ENCODE assay signal across 8 cellular contexts in the genomic region with DNA sequence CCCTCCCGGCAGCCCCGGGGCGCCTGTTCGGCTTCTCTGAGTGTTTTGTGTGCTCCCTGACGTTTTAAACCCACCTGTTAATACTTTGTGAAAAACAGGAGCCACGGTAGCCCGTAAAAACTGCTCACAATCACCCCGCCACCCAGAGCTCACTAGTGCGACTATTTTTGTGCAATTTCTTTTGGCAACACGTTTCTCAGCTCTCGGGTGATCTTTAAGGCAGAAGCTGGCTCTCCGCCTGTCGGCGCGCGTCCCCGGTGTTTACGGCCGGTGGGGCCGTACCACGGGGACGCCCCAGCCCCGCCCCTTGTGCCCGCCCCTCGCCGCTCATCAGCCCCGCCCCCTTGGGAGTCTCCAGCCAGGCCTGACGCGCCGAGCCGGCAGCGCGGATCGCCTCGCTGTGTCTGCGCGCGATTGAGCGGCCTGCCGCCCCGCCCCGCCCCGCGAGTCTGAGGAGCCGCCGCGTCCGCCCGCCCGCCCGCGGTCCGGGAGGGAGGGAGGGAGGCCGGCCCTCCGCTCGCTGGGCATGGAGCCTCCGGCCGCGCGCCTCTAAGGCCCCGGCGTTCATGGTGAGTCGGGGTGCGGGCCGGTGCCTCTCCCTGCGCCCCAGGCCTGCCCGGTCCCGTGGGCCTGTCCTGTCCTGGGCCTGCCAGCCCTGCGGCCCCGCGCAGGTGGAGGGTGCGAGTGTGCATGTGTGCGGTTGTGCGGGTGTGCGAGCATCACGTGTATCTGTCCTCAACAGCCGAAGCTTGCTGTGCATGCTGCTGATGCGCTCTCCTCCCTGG. TPM values are rescaled to one million over a fixed set of nuclear protein-coding genes. Genes with fewer than 3 reads are reported as not detected.
DNase-seq lines count a peak whose midpoint lies in the region; ATAC-seq and TF ChIP-seq lines count a peak whose summit lies in the region.

No MANE protein-coding gene starts in this region.

- H3K4me1 Mint-ChIP-seq in GM23338 (peaks cover 48% of the 10 kb centered on the region), nephron progenitor cell (peaks cover 63% of the 10 kb centered on the region)

- H4K20me1 ChIP-seq in GM23338 (replicated peaks; ENCODE audit: insufficient read depth): peaks cover 23% of the 10 kb centered on the region

- peak overlapping the region; percentile 97 for H3K4me2 ChIP-seq in GM23338

- peak overlapping the region; percentile 97 for H3K4me3 Mint-ChIP-seq in GM23338
- peak overlapping the region; percentile 97 for H3K4me3 Mint-ChIP-seq in nephron progenitor cell

- H3K27ac ChIP-seq in GM23338 (ENCODE audit: low read depth): peak overlapping the region; percentile 96
- peak overlapping the region; percentile 96 for H3K27ac ChIP-seq in RWPE1

- H3K27me3 Mint-ChIP-seq in GM23338 (ENCODE audit: insufficient read depth, low read depth, poor library complexity): peaks cover 8% of the 10 kb centered on the region
- H3K27me3 Mint-ChIP-seq in nephron progenitor cell (ENCODE audit: low read depth, poor library complexity): no peaks in the 10 kb centered on the region

- POLR2A ChIA-PET in RWPE1 (lab: Yijun Ruan, JAX; ENCODE audit: low non-redundant PET): interaction anchor here (0.5 to 1.2 kb wide), 4 partner anchors 18 to 79 kb away, joined by 3 to 4 read pairs (median 4); no protein-coding TSS in a partner anchor

- H3K36me3 Mint-ChIP-seq in GM23338 (ENCODE audit: low read depth) (peaks cover 6% of the 10 kb centered on the region; the same call in 2 of the 3 replicates), nephron progenitor cell (ENCODE audit: low read depth) (no peaks in the 10 kb centered on the region)

- H3K27ac Mint-ChIP-seq in GM23338 (peak overlapping the region; percentile 96), nephron progenitor cell (peak overlapping the region; percentile 98)

- H3K4me3 ChIP-seq in GM23338 (peak overlapping the region; percentile 76), fibroblast of pulmonary artery (replicated peaks; ENCODE audit: low read depth, low read length) (peak overlapping the region; percentile 88)

- ATAC-seq in GM23338: peak; percentile 83
- peak; percentile 95 for ATAC-seq in stimulated activated naive CD8-positive, alpha-beta T cell treated with anti-CD3 and anti-CD28 coated beads, Interleukin-15, Interleukin-2, amounts not matched to agents 100 U/mL and 50 U/mL, for 24 hours

- H2AFZ ChIP-seq in GM23338: peak overlapping the region; percentile 72; the same call in 1 of the 2 replicates

- H3K36me3 ChIP-seq in GM23338 (ENCODE audit: insufficient read depth): no peaks in the 10 kb centered on the region

- H3F3A ChIP-seq in GM23338 (replicated peaks; ENCODE audit: low read depth): peaks cover 4% of the 10 kb centered on the region; the same call in 1 of the 2 replicates

- DNase-seq in ELF-1 (ENCODE audit: low read depth, low spot score): peak; percentile 87
- peak; percentile 97 for DNase-seq in GM23338 (ENCODE audit: low spot score)
- peak; percentile 90 for DNase-seq in LHCN-M2 (ENCODE audit: low read depth)
- peak; percentile 89 for DNase-seq in RWPE1 (ENCODE audit: low spot score)
- peak; percentile 92 for DNase-seq in activated T-helper 9 cell treated with anti-CD3 and anti-CD28 coated beads, Interleukin-2, amount 50 U/mL, for 16 hours (ENCODE audit: low read depth)
- peak; percentile 93 for DNase-seq in fibroblast of pulmonary artery (ENCODE audit: low read depth)
- peak; percentile 97 for DNase-seq in nephron progenitor cell
- peak; percentile 95 for DNase-seq in stimulated activated naive CD8-positive, alpha-beta T cell treated with anti-CD3 and anti-CD28 coated beads, Interleukin-15, Interleukin-2, amounts not matched to agents 100 U/mL and 50 U/mL, for 24 hours

- 0 out of 4 replicates have a peak, but pooled peaks of 1 of the 2 experiments have one; percentile 2 for TF ChIP-seq CTCF in GM23338 (conservative IDR thresholded peaks at IDR 0.05; ENCODE audit: low read depth in 2 of 2)
- no peak for TF ChIP-seq CTCF in RWPE1 (conservative IDR thresholded peaks at IDR 0.05; ENCODE audit: low read depth)
- TF ChIP-seq CTCF in fibroblast of pulmonary artery (IDR thresholded peaks at IDR 0.05; ENCODE audit: low read length, missing control alignments): no peak
- no peak for TF ChIP-seq CTCF in nephron progenitor cell (IDR thresholded peaks at IDR 0.05)

- no peaks in the 10 kb centered on the region for H3K9me2 ChIP-seq in GM23338 (ENCODE audit: insufficient read depth)

- H3K27me3 ChIP-seq in GM23338 (ENCODE audit: insufficient read depth): no peaks in the 10 kb centered on the region

- peaks cover 47% of the 10 kb centered on the region for H3K79me2 ChIP-seq in GM23338 (replicated peaks; ENCODE audit: insufficient read depth)

- CTCF ChIA-PET in RWPE1 (lab: Yijun Ruan, JAX): interaction anchor here (0.8 to 1.4 kb wide), 2 partner anchors 13 kb away, joined by 4 to 7 read pairs; no protein-coding TSS in a partner anchor

- H3K9me3 Mint-ChIP-seq in GM23338 (no peaks in the 10 kb centered on the region), nephron progenitor cell (no peaks in the 10 kb centered on the region)

- peaks cover 24% of the 10 kb centered on the region for H3K4me1 ChIP-seq in GM23338 (ENCODE audit: insufficient read depth)

TF ChIP-seq in GM23338, 12 proteins besides CTCF, POLR2A, EP300 and RAD21 (continues in another document):
- no peak for TF ChIP-seq ZNF331 (CRISPR knock-in tag; IDR thresholded peaks at IDR 0.05; ENCODE audit: low read depth)
- no peak for TF ChIP-seq EZH2 (IDR thresholded peaks at IDR 0.05; ENCODE audit: low read depth, unreplicated experiment)
- TF ChIP-seq, protein P1, sequence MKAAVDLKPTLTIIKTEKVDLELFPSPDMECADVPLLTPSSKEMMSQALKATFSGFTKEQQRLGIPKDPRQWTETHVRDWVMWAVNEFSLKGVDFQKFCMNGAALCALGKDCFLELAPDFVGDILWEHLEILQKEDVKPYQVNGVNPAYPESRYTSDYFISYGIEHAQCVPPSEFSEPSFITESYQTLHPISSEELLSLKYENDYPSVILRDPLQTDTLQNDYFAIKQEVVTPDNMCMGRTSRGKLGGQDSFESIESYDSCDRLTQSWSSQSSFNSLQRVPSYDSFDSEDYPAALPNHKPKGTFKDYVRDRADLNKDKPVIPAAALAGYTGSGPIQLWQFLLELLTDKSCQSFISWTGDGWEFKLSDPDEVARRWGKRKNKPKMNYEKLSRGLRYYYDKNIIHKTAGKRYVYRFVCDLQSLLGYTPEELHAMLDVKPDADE (IDR thresholded peaks at IDR 0.05): peak; percentile 62; the same call in 1 of the 2 replicates
- TF ChIP-seq, protein P2, sequence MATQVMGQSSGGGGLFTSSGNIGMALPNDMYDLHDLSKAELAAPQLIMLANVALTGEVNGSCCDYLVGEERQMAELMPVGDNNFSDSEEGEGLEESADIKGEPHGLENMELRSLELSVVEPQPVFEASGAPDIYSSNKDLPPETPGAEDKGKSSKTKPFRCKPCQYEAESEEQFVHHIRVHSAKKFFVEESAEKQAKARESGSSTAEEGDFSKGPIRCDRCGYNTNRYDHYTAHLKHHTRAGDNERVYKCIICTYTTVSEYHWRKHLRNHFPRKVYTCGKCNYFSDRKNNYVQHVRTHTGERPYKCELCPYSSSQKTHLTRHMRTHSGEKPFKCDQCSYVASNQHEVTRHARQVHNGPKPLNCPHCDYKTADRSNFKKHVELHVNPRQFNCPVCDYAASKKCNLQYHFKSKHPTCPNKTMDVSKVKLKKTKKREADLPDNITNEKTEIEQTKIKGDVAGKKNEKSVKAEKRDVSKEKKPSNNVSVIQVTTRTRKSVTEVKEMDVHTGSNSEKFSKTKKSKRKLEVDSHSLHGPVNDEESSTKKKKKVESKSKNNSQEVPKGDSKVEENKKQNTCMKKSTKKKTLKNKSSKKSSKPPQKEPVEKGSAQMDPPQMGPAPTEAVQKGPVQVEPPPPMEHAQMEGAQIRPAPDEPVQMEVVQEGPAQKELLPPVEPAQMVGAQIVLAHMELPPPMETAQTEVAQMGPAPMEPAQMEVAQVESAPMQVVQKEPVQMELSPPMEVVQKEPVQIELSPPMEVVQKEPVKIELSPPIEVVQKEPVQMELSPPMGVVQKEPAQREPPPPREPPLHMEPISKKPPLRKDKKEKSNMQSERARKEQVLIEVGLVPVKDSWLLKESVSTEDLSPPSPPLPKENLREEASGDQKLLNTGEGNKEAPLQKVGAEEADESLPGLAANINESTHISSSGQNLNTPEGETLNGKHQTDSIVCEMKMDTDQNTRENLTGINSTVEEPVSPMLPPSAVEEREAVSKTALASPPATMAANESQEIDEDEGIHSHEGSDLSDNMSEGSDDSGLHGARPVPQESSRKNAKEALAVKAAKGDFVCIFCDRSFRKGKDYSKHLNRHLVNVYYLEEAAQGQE (IDR thresholded peaks at IDR 0.05; ENCODE audit: unreplicated experiment): no peak

RNA-seq across cellular contexts. Expression of a gene that starts 56.2 kb away (rescaled TPM):
- 11.4 and 12.0 TPM in 2 replicates for total RNA-seq in GM23338 (2014; rRNA removed; shearing (Covaris generic))
- polyA plus RNA-seq in GM23338 (2016; fragmentation: Nextera tagmentation; extraction: Ambion mirVana): 3.0 and 3.6 TPM in 2 replicates
- total RNA-seq in LHCN-M2 (2014; rRNA removed): 14.0 and 14.5 TPM in 2 replicates
- 9.0 TPM for polyA plus RNA-seq in LHCN-M2 (2012)

Comparison
In these comparisons a context has a peak if more than half of its experiments do, and no peak if none do; other contexts are left out.
1. Peak in every context shown above with its lines: DNase-seq, ATAC-seq, H3K4me3 ChIP-seq and H3K27ac ChIP-seq.